Comparison of ENCODE assay signal across 8 cellular contexts in genomic region chr10:50561816-50562215, GRCh38.
DNase-seq lines count a peak whose midpoint lies in the region; ATAC-seq, FAIRE-seq and TF ChIP-seq lines count a peak whose summit lies in the region.

No MANE protein-coding gene starts in this region.

- ATAC-seq in GM12878 (peak; percentile 66), lower lobe of right lung (peak; percentile 61 to 75), HG02678 (IDR thresholded peaks at IDR 0.05; ENCODE audit: unreplicated experiment) (no peak), GM18870 (IDR thresholded peaks at IDR 0.05; ENCODE audit: unreplicated experiment) (no peak), GM18858 (IDR thresholded peaks at IDR 0.05; ENCODE audit: unreplicated experiment) (no peak)

- no TSS peak for BruUV-seq in GM12878 (replicated peaks; lab: Mats Ljungman, UMichigan)

- DNase-seq in AG20443 (ENCODE audit: low spot score) (peak; percentile 16), HCEC 1CT (peak; percentile 18), GM12878 (ENCODE audit: low read depth, low spot score) (no peak), lower lobe of right lung (no peak)
- no peak for DNase-seq in stimulated activated CD4-positive, alpha-beta T cell treated with anti-CD3 and anti-CD28 coated beads, Interleukin-1b, Interleukin-23, amount 100 ng/mL, for 48 hours

- no peak overlapping the region for H3K4me3 ChIP-seq in GM12878
- no peak overlapping the region for H3K4me3 ChIP-seq in lower lobe of right lung

- no peak overlapping the region for H2AFZ ChIP-seq in GM12878 (ENCODE audit: control insufficient read depth, low read depth, low read length)

- in situ Hi-C loops in GM12878 (cut with MboI), result no loop called here

- H3K27me3 ChIP-seq in GM12878 (replicated peaks in 1 of 2; ENCODE audit: control insufficient read depth in 2 of 2, insufficient read depth in 2 of 2, low read length in 1 of 2), result no peaks in the 10 kb centered on the region
- no peaks in the 10 kb centered on the region for H3K27me3 ChIP-seq in lower lobe of right lung (ENCODE audit: low read depth)

- RAD21 ChIA-PET in GM12878 (lab: Charles Lee; ENCODE audit: unreplicated experiment), result interaction anchor here (0.9 to 1.1 kb wide), 2 partner anchors 16 to 90 kb away, joined by 3 to 4 read pairs; no protein-coding TSS in a partner anchor

- CTCF ChIA-PET in GM12878 (lab: Yijun Ruan, JAX), result interaction anchor here (0.8 to 1.5 kb wide), 14 partner anchors 8 to 270 kb away, joined by 3 to 13 read pairs (median 4); no protein-coding TSS in a partner anchor

- intact Hi-C loops in GM12878 (cut with micrococcal nuclease; ENCODE audit: unreplicated experiment), result loop anchor here (2.0 kb wide), 1 partner anchor 63 kb away; no protein-coding TSS in a partner anchor
- intact Hi-C loops in lower lobe of right lung (cut with DNase I), result no loop called here

- H4K20me1 ChIP-seq in GM12878 (ENCODE audit: control insufficient read depth, insufficient read depth), result no peaks in the 10 kb centered on the region

- TF ChIP-seq EP300 in GM12878 (IDR thresholded peaks at IDR 0.05; ENCODE audit: borderline replicate concordance in 1 of 2, control insufficient read depth in 1 of 2, low read depth in 2 of 2, low read length in 2 of 2), result no peak

- SMC1A ChIA-PET in GM12878 (lab: Charles Lee; ENCODE audit: uncharacterized antibody, unreplicated experiment), result interaction anchor here (0.7 to 1.4 kb wide), 8 partner anchors 9 to 97 kb away, joined by 3 to 18 read pairs (median 4); no protein-coding TSS in a partner anchor

- H3K4me2 ChIP-seq in GM12878 (ENCODE audit: control insufficient read depth, insufficient read depth), result no peak overlapping the region

- H3K4me1 ChIP-seq in GM12878 (ENCODE audit: control insufficient read depth, insufficient read depth, low read length) (no peaks in the 10 kb centered on the region), lower lobe of right lung (peaks cover 22% of the 10 kb centered on the region)

- POLR2A ChIA-PET in GM12878 (lab: Charles Lee), result no interaction called here

- no peak for TF ChIP-seq POLR2A in GM12878 (IDR thresholded peaks at IDR 0.05; ENCODE audit: low read depth, low read length)

- FAIRE-seq in GM12878 (lab: Jason Lieb, UNC), result peak; percentile 54

- H3K27ac ChIP-seq in GM12878 (ENCODE audit: control insufficient read depth, insufficient read depth) (no peak overlapping the region), lower lobe of right lung (no peak overlapping the region)

- H3K9ac ChIP-seq in GM12878 (ENCODE audit: control insufficient read depth, insufficient read depth, low read length), result no peak overlapping the region

- whole genome bisulfite sequencing in GM12878 (ENCODE audit: insufficient coverage, insufficient replicate concordance, low lambda C conversion rate, missing lambda C conversion rate), result 66% methylated on average over 2 of the region's 2 CpGs

- H3K79me2 ChIP-seq in GM12878 (ENCODE audit: control insufficient read depth, insufficient read depth, low read length), result no peaks in the 10 kb centered on the region

- peak; percentile 64 for TF ChIP-seq RAD21 in GM12878 (IDR thresholded peaks at IDR 0.05; ENCODE audit: insufficient read depth, low read depth, low read length)

- H3K36me3 ChIP-seq in GM12878 (ENCODE audit: control insufficient read depth in 2 of 2, insufficient read depth in 2 of 2, low read length in 1 of 2) (no peaks in the 10 kb centered on the region), lower lobe of right lung (no peaks in the 10 kb centered on the region)

- TF ChIP-seq CTCF in GM12878 (IDR thresholded peaks at IDR 0.05 in 2 of 3, conservative IDR thresholded peaks at IDR 0.05 in 1 of 3; ENCODE audit: control insufficient read depth in 2 of 3, extremely low read depth in 1 of 3, insufficient read depth in 1 of 3, low read depth in 3 of 3, low read length in 3 of 3), result peak; percentile 53 to 69 (median 58)
- TF ChIP-seq CTCF in lower lobe of right lung (IDR thresholded peaks at IDR 0.05), result peak; percentile 61

- H3K9me3 ChIP-seq in GM12878 (replicated peaks; ENCODE audit: control insufficient read depth, insufficient read depth, low read length) (no peaks in the 10 kb centered on the region), lower lobe of right lung (no peaks in the 10 kb centered on the region)

TF ChIP-seq in GM12878, 131 proteins besides CTCF, POLR2A, EP300 and RAD21:
- TF ChIP-seq SMC3 (IDR thresholded peaks at IDR 0.05; ENCODE audit: borderline replicate concordance, low read length), result peak; percentile 68; the same call in 1 of the 2 replicates
- TF ChIP-seq ZBTB33 (IDR thresholded peaks at IDR 0.05), result no peak
TF ChIP-seq in GM12878: peak in this region for 1.

Comparison
In these comparisons a context has a peak if more than half of its experiments do, and no peak if none do; other contexts are left out.
1. DNase-seq: peak in AG20443 (single experiment) and HCEC 1CT (single experiment); none in GM12878 (single experiment), lower lobe of right lung (single experiment) and stimulated activated CD4-positive, alpha-beta T cell treated with anti-CD3 and anti-CD28 coated beads, Interleukin-1b, Interleukin-23, amount 100 ng/mL, for 48 hours (single experiment).
2. ATAC-seq: peak in GM12878 (single experiment) and lower lobe of right lung (2 of 2); none in HG02678 (single experiment), GM18870 (single experiment) and GM18858 (single experiment).